Comparison of ENCODE assay signal across 22 cellular contexts in the genomic region with DNA sequence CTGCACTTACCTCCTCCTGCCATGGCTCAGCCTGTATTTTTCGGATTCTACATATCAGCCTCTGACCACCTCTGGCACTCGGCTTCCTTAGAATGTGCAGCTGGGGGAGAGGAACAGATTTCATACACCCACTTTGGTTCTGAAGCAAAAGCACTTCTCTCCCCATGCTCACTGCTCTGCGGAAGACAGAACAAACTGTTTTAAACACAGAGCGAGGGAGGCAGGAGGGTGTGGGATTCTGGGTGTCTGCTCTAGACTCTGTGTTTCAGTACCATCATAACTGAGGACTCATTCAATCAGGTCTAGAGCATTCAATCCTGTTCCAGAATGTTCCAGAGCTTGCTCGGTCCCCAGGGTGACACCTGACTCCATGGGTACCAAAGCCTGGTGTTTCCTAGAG.
"Had no signal": no experiment of that assay in that cellular context is flagged by ENCODE, and none has a peak within 500 bp of the region (broad histone marks: within the 10 kb centered on the region; RNA-seq: fewer than 3 reads in every experiment).

No MANE protein-coding gene starts in this region.

- H3K27me3 ChIP-seq: gastrocnemius medialis, hepatocyte, neural progenitor cell, ovary, right lobe of liver, suprapubic skin, thyroid gland, vagina had no signal

- DNase-seq: cortex of kidney; effector CD4-positive, alpha-beta T cell; foreskin fibroblast; gastrocnemius medialis; heart left ventricle; kidney; left cardiac atrium; left lung; mesenchymal stem cell; naive thymus-derived CD4-positive, alpha-beta T cell; ovary; right lobe of liver; small intestine; stimulated activated CD4-positive, alpha-beta T cell treated with anti-CD3 and anti-CD28 coated beads, Interleukin-15, amount 100 ng/mL, for 24 hours; stimulated activated CD4-positive, alpha-beta T cell treated with anti-CD3 and anti-CD28 coated beads, Interleukin-2, amount 100 ng/mL, for 48 hours; stimulated activated naive B cell treated with anti-CD40 and anti-IgM and Interleukin-4, amounts not matched to agents 10 μg/mL and 1 μg/mL and 100 μg/mL, for 72 hours; thyroid gland; trophoblast cell had no signal

- H3K27ac ChIP-seq: gastrocnemius medialis, heart left ventricle, hepatocyte, left lung, neural progenitor cell, ovary, right lobe of liver, suprapubic skin, thyroid gland, vagina had no signal

- H3K4me3 ChIP-seq: gastrocnemius medialis, heart left ventricle, hepatocyte, left lung, neural progenitor cell, ovary, right lobe of liver, suprapubic skin, thyroid gland, vagina had no signal
